In genomic region chr16:2874584-2875362, GRCh38 we compare ENCODE assay signal across 1 cellular context.
TF ChIP-seq lines count a peak whose summit lies in the region.

No MANE protein-coding gene starts in this region.

TF ChIP-seq in HepG2, 621 proteins besides CTCF, POLR2A, EP300 and RAD21 (continued from another document and continues in another):
- TF ChIP-seq, protein P1, sequence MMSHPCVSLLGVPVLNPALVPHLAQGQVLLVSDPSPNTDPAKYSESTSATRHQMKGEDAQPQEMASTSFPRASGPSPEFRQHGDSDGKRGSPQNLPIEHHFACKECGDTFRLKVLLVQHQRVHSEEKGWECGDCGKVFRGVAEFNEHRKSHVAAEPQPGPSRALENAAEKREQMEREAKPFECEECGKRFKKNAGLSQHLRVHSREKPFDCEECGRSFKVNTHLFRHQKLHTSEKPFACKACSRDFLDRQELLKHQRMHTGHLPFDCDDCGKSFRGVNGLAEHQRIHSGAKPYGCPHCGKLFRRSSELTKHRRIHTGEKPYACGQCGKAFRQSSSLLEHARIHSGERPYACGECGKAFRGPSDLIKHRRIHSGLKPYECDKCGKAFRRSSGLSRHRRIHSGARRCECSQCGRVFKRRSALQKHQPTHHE (CRISPR knock-in tag; IDR thresholded peaks at IDR 0.05; ENCODE audit: borderline replicate concordance) = no peak
- TF ChIP-seq ZNF782 (CRISPR knock-in tag; IDR thresholded peaks at IDR 0.05; ENCODE audit: borderline replicate concordance) = 0 out of 2 replicates have a peak, but pooled peaks have one; percentile 36
- no peak for TF ChIP-seq RBM22 (optimal IDR thresholded peaks at IDR 0.05; ENCODE audit: low read length)
- TF ChIP-seq ZNF646 (CRISPR knock-in tag; IDR thresholded peaks at IDR 0.05) = no peak
- 0 out of 2 replicates have a peak, but pooled peaks have one; percentile 35 for TF ChIP-seq ZNF543 (CRISPR knock-in tag; IDR thresholded peaks at IDR 0.05)
- no peak for TF ChIP-seq POLR2AphosphoS5 (IDR thresholded peaks at IDR 0.05; ENCODE audit: low read depth, low read length)
- TF ChIP-seq, protein P2, sequence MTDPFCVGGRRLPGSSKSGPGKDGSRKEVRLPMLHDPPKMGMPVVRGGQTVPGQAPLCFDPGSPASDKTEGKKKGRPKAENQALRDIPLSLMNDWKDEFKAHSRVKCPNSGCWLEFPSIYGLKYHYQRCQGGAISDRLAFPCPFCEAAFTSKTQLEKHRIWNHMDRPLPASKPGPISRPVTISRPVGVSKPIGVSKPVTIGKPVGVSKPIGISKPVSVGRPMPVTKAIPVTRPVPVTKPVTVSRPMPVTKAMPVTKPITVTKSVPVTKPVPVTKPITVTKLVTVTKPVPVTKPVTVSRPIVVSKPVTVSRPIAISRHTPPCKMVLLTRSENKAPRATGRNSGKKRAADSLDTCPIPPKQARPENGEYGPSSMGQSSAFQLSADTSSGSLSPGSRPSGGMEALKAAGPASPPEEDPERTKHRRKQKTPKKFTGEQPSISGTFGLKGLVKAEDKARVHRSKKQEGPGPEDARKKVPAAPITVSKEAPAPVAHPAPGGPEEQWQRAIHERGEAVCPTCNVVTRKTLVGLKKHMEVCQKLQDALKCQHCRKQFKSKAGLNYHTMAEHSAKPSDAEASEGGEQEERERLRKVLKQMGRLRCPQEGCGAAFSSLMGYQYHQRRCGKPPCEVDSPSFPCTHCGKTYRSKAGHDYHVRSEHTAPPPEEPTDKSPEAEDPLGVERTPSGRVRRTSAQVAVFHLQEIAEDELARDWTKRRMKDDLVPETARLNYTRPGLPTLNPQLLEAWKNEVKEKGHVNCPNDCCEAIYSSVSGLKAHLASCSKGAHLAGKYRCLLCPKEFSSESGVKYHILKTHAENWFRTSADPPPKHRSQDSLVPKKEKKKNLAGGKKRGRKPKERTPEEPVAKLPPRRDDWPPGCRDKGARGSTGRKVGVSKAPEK (CRISPR knock-in tag; IDR thresholded peaks at IDR 0.05; ENCODE audit: borderline replicate concordance) = no peak
- TF ChIP-seq NR2F6 (IDR thresholded peaks at IDR 0.05) = no peak
- TF ChIP-seq NR2F6 (CRISPR knock-in tag; IDR thresholded peaks at IDR 0.05) = peak; percentile 47; the same call in 1 of the 2 replicates
- no peak for TF ChIP-seq MTA3 (CRISPR knock-in tag; IDR thresholded peaks at IDR 0.05)
- no peak for TF ChIP-seq HOXD1 (CRISPR knock-in tag; IDR thresholded peaks at IDR 0.05)
- TF ChIP-seq ZNF749 (CRISPR knock-in tag; IDR thresholded peaks at IDR 0.05; ENCODE audit: borderline replicate concordance) = no peak
- TF ChIP-seq ARID2 (CRISPR knock-in tag; IDR thresholded peaks at IDR 0.05; ENCODE audit: borderline replicate concordance) = no peak
- 0 out of 2 replicates have a peak, but pooled peaks have one; percentile 32 for TF ChIP-seq CCDC6 (CRISPR knock-in tag; IDR thresholded peaks at IDR 0.05)
- TF ChIP-seq KLF9 (CRISPR knock-in tag; IDR thresholded peaks at IDR 0.05; ENCODE audit: low read depth) = no peak
- no peak for TF ChIP-seq HHEX (CRISPR knock-in tag; IDR thresholded peaks at IDR 0.05)
- TF ChIP-seq, protein P3, sequence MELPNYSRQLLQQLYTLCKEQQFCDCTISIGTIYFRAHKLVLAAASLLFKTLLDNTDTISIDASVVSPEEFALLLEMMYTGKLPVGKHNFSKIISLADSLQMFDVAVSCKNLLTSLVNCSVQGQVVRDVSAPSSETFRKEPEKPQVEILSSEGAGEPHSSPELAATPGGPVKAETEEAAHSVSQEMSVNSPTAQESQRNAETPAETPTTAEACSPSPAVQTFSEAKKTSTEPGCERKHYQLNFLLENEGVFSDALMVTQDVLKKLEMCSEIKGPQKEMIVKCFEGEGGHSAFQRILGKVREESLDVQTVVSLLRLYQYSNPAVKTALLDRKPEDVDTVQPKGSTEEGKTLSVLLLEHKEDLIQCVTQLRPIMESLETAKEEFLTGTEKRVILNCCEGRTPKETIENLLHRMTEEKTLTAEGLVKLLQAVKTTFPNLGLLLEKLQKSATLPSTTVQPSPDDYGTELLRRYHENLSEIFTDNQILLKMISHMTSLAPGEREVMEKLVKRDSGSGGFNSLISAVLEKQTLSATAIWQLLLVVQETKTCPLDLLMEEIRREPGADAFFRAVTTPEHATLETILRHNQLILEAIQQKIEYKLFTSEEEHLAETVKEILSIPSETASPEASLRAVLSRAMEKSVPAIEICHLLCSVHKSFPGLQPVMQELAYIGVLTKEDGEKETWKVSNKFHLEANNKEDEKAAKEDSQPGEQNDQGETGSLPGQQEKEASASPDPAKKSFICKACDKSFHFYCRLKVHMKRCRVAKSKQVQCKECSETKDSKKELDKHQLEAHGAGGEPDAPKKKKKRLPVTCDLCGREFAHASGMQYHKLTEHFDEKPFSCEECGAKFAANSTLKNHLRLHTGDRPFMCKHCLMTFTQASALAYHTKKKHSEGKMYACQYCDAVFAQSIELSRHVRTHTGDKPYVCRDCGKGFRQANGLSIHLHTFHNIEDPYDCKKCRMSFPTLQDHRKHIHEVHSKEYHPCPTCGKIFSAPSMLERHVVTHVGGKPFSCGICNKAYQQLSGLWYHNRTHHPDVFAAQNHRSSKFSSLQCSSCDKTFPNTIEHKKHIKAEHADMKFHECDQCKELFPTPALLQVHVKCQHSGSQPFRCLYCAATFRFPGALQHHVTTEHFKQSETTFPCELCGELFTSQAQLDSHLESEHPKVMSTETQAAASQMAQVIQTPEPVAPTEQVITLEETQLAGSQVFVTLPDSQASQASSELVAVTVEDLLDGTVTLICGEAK (IDR thresholded peaks at IDR 0.05) = no peak
- TF ChIP-seq, protein P3 (CRISPR knock-in tag; IDR thresholded peaks at IDR 0.05) = no peak
- no peak for TF ChIP-seq HIVEP1 (CRISPR knock-in tag; IDR thresholded peaks at IDR 0.05)
- TF ChIP-seq, protein P4, sequence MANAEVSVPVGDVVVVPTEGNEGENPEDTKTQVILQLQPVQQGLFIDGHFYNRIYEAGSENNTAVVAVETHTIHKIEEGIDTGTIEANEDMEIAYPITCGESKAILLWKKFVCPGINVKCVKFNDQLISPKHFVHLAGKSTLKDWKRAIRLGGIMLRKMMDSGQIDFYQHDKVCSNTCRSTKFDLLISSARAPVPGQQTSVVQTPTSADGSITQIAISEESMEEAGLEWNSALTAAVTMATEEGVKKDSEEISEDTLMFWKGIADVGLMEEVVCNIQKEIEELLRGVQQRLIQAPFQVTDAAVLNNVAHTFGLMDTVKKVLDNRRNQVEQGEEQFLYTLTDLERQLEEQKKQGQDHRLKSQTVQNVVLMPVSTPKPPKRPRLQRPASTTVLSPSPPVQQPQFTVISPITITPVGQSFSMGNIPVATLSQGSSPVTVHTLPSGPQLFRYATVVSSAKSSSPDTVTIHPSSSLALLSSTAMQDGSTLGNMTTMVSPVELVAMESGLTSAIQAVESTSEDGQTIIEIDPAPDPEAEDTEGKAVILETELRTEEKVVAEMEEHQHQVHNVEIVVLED (CRISPR knock-in tag; IDR thresholded peaks at IDR 0.05; ENCODE audit: borderline replicate concordance) = no peak
- no peak for TF ChIP-seq ARNT2 (CRISPR knock-in tag; IDR thresholded peaks at IDR 0.05; ENCODE audit: low read depth)
- no peak for TF ChIP-seq ZNF343 (CRISPR knock-in tag; IDR thresholded peaks at IDR 0.05)
- no peak for TF ChIP-seq MBD4 (IDR thresholded peaks at IDR 0.05; ENCODE audit: borderline replicate concordance, low read length)
- no peak for TF ChIP-seq ZNF841 (CRISPR knock-in tag; IDR thresholded peaks at IDR 0.05; ENCODE audit: borderline replicate concordance)
- no peak for TF ChIP-seq SRSF4 (IDR thresholded peaks at IDR 0.05; ENCODE audit: low read depth, low read length, poor library complexity, severe bottlenecking)
- no peak for TF ChIP-seq TOE1 (CRISPR knock-in tag; IDR thresholded peaks at IDR 0.05)
- no peak for TF ChIP-seq SYNCRIP (IDR thresholded peaks at IDR 0.05; ENCODE audit: insufficient read depth, low read depth, low read length)
- TF ChIP-seq, protein P5, sequence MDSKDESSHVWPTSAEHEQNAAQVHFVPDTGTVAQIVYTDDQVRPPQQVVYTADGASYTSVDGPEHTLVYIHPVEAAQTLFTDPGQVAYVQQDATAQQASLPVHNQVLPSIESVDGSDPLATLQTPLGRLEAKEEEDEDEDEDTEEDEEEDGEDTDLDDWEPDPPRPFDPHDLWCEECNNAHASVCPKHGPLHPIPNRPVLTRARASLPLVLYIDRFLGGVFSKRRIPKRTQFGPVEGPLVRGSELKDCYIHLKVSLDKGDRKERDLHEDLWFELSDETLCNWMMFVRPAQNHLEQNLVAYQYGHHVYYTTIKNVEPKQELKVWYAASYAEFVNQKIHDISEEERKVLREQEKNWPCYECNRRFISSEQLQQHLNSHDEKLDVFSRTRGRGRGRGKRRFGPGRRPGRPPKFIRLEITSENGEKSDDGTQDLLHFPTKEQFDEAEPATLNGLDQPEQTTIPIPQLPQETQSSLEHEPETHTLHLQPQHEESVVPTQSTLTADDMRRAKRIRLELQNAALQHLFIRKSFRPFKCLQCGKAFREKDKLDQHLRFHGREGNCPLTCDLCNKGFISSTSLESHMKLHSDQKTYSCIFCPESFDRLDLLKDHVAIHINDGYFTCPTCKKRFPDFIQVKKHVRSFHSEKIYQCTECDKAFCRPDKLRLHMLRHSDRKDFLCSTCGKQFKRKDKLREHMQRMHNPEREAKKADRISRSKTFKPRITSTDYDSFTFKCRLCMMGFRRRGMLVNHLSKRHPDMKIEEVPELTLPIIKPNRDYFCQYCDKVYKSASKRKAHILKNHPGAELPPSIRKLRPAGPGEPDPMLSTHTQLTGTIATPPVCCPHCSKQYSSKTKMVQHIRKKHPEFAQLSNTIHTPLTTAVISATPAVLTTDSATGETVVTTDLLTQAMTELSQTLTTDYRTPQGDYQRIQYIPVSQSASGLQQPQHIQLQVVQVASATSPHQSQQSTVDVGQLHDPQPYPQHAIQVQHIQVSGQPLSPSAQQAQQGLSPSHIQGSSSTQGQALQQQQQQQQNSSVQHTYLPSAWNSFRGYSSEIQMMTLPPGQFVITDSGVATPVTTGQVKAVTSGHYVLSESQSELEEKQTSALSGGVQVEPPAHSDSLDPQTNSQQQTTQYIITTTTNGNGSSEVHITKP (CRISPR knock-in tag; IDR thresholded peaks at IDR 0.05; ENCODE audit: low read depth) = no peak
- TF ChIP-seq ZMYM3 (CRISPR knock-in tag; IDR thresholded peaks at IDR 0.05) = peak; percentile 20; the same call in 1 of the 2 replicates
